Comparison of ENCODE assay signal across 1 cellular context in genomic region chr3:13111874-13112520, GRCh38.
A peak's percentile ranks its signal among the peaks of the same experiment; 100 is the strongest.
TF ChIP-seq lines count a peak whose summit lies in the region.

No MANE protein-coding gene starts in this region.

TF ChIP-seq in HepG2, 621 proteins besides CTCF, POLR2A, EP300 and RAD21 (continued from another document and continues in another):
- TF ChIP-seq ZBTB37 (CRISPR knock-in tag; IDR thresholded peaks at IDR 0.05), result peak; percentile 70
- no peak for TF ChIP-seq ELF3 (CRISPR knock-in tag; IDR thresholded peaks at IDR 0.05)
- no peak for TF ChIP-seq GFI1 (CRISPR knock-in tag; IDR thresholded peaks at IDR 0.05; ENCODE audit: borderline replicate concordance)
- 0 out of 2 replicates have a peak, but pooled peaks have one; percentile 28 for TF ChIP-seq ZNF792 (CRISPR knock-in tag; IDR thresholded peaks at IDR 0.05)
- no peak for TF ChIP-seq ZNF44 (CRISPR knock-in tag; IDR thresholded peaks at IDR 0.05)
- peak; percentile 70 for TF ChIP-seq SAP130 (CRISPR knock-in tag; IDR thresholded peaks at IDR 0.05; ENCODE audit: low read depth)
- TF ChIP-seq IKZF1 (IDR thresholded peaks at IDR 0.05), result no peak
- no peak for TF ChIP-seq ATF7-NPFF (CRISPR knock-in tag; IDR thresholded peaks at IDR 0.05; ENCODE audit: low read depth)
- TF ChIP-seq ESRRA (CRISPR knock-in tag; IDR thresholded peaks at IDR 0.05; ENCODE audit: low read depth), result peak; percentile 92
- TF ChIP-seq CBX1 (IDR thresholded peaks at IDR 0.05; ENCODE audit: low read depth), result no peak
- TF ChIP-seq ZNF766 (CRISPR knock-in tag; IDR thresholded peaks at IDR 0.05; ENCODE audit: borderline replicate concordance), result no peak
- TF ChIP-seq NR2C2 (CRISPR knock-in tag; IDR thresholded peaks at IDR 0.05; ENCODE audit: borderline replicate concordance), result no peak
- peak; percentile 54; the same call in 1 of the 2 replicates for TF ChIP-seq TFDP1 (CRISPR knock-in tag; IDR thresholded peaks at IDR 0.05; ENCODE audit: borderline replicate concordance)
- TF ChIP-seq SNAPC4 (CRISPR knock-in tag; IDR thresholded peaks at IDR 0.05), result no peak
- TF ChIP-seq CCAR2 (optimal IDR thresholded peaks at IDR 0.05; ENCODE audit: low read depth, low read length), result no peak
- no peak for TF ChIP-seq ZNF674 (CRISPR knock-in tag; IDR thresholded peaks at IDR 0.05; ENCODE audit: low read depth)
- no peak for TF ChIP-seq AGO1 (IDR thresholded peaks at IDR 0.05; ENCODE audit: low read depth, low read length, poor library complexity, severe bottlenecking)
- TF ChIP-seq REPIN1 (CRISPR knock-in tag; IDR thresholded peaks at IDR 0.05; ENCODE audit: borderline replicate concordance, low read depth), result no peak
- TF ChIP-seq GTF3A (CRISPR knock-in tag; conservative IDR thresholded peaks at IDR 0.05), result no peak
- TF ChIP-seq MYNN (CRISPR knock-in tag; IDR thresholded peaks at IDR 0.05; ENCODE audit: low read depth), result no peak
- no peak for TF ChIP-seq PCBP2 (optimal IDR thresholded peaks at IDR 0.05; ENCODE audit: low read depth, low read length, poor library complexity, severe bottlenecking)
- no peak for TF ChIP-seq SUZ12 (IDR thresholded peaks at IDR 0.05; ENCODE audit: low read depth, low read length)
- no peak for TF ChIP-seq FOXP1 (IDR thresholded peaks at IDR 0.05)
- no peak for TF ChIP-seq FOXP1 (CRISPR knock-in tag; IDR thresholded peaks at IDR 0.05)
- TF ChIP-seq PHF21A (CRISPR knock-in tag; IDR thresholded peaks at IDR 0.05), result no peak
- TF ChIP-seq PHF5A (CRISPR knock-in tag; IDR thresholded peaks at IDR 0.05; ENCODE audit: low read depth, unreplicated experiment), result peak; percentile 34
- TF ChIP-seq NR0B2 (CRISPR knock-in tag; IDR thresholded peaks at IDR 0.05), result no peak
- TF ChIP-seq USF2 (IDR thresholded peaks at IDR 0.05; ENCODE audit: low read depth, low read length), result no peak
- TF ChIP-seq USF2 (CRISPR knock-in tag; IDR thresholded peaks at IDR 0.05; ENCODE audit: borderline replicate concordance), result no peak
- no peak for TF ChIP-seq PREB (CRISPR knock-in tag; IDR thresholded peaks at IDR 0.05)
- TF ChIP-seq CBX2 (IDR thresholded peaks at IDR 0.05; ENCODE audit: low read depth, low read length), result no peak
- TF ChIP-seq CBX2 (CRISPR knock-in tag; IDR thresholded peaks at IDR 0.05; ENCODE audit: low read depth), result no peak
- TF ChIP-seq NBN (conservative IDR thresholded peaks at IDR 0.05), result no peak
- no peak for TF ChIP-seq ZBTB26 (CRISPR knock-in tag; IDR thresholded peaks at IDR 0.05; ENCODE audit: borderline replicate concordance)
- no peak for TF ChIP-seq MAF1 (CRISPR knock-in tag; IDR thresholded peaks at IDR 0.05; ENCODE audit: borderline replicate concordance)
- TF ChIP-seq HCFC1 (IDR thresholded peaks at IDR 0.05; ENCODE audit: low read depth, low read length), result no peak
- TF ChIP-seq ZNF761 (CRISPR knock-in tag; conservative IDR thresholded peaks at IDR 0.05), result no peak
- no peak for TF ChIP-seq IKZF4 (CRISPR knock-in tag; IDR thresholded peaks at IDR 0.05; ENCODE audit: borderline replicate concordance, low read depth, not compliant biosample characterization)
- no peak for TF ChIP-seq MATR3 (CRISPR knock-in tag; IDR thresholded peaks at IDR 0.05)
- no peak for TF ChIP-seq FOSL1 (CRISPR knock-in tag; IDR thresholded peaks at IDR 0.05; ENCODE audit: borderline replicate concordance)
- no peak for TF ChIP-seq JUND (CRISPR knock-in tag; IDR thresholded peaks at IDR 0.05)
- TF ChIP-seq BCL3 (CRISPR knock-in tag; IDR thresholded peaks at IDR 0.05), result no peak
- TF ChIP-seq FOXC1 (CRISPR knock-in tag; IDR thresholded peaks at IDR 0.05; ENCODE audit: borderline replicate concordance), result no peak
- no peak for TF ChIP-seq POLR2AphosphoS2 (IDR thresholded peaks at IDR 0.05; ENCODE audit: low read depth, low read length)
- TF ChIP-seq MEF2D (CRISPR knock-in tag; IDR thresholded peaks at IDR 0.05), result no peak
- TF ChIP-seq MAFF (IDR thresholded peaks at IDR 0.05; ENCODE audit: low read depth, low read length), result no peak
- TF ChIP-seq ZBTB2 (CRISPR knock-in tag; IDR thresholded peaks at IDR 0.05; ENCODE audit: low read depth), result no peak
- TF ChIP-seq YY1 (IDR thresholded peaks at IDR 0.05; ENCODE audit: insufficient read depth, insufficient replicate concordance, low read depth, low read length), result no peak
- TF ChIP-seq PRDM10 (CRISPR knock-in tag; IDR thresholded peaks at IDR 0.05; ENCODE audit: low read depth), result no peak
